9 cellular contexts compared by ENCODE assay signal in genomic region chr17:9389116-9389515, GRCh38.
DNase-seq lines count a peak whose midpoint lies in the region; ATAC-seq, FAIRE-seq and TF ChIP-seq lines count a peak whose summit lies in the region.
"Had no signal": no experiment of that assay in that cellular context is flagged by ENCODE, and none has a peak within 500 bp of the region (broad histone marks: within the 10 kb centered on the region; RNA-seq: fewer than 3 reads in every experiment).

No MANE protein-coding gene starts in this region.

- H3K27ac ChIP-seq in pancreas (peak overlapping the region in 2 of 4 donors; percentile 16 to 48), ovary (no peak overlapping the region)

- H3K27me3 ChIP-seq in pancreas, result no peaks in the 10 kb centered on the region
- H3K27me3 ChIP-seq in ovary, result no peaks in the 10 kb centered on the region

- WGBS in pancreas, 2 donors, result 73 to 76% methylated on average over 3 of the region's 3 CpGs
- 88 to 94% (median 92%) methylated on average over 3 of the region's 3 CpGs for WGBS in ovary, 3 donors

- H3K36me3 ChIP-seq in pancreas, result no peaks in the 10 kb centered on the region
- H3K36me3 ChIP-seq in ovary, result no peaks in the 10 kb centered on the region

- ATAC-seq in HG03039 (IDR thresholded peaks at IDR 0.05; ENCODE audit: unreplicated experiment) (peak; percentile 78), pancreas (peak; percentile 60 to 98 (median 86))

- intact Hi-C loops in pancreas (cut with DNase I) (no loop called here), ovary (cut with DNase I) (no loop called here)

- TF ChIP-seq CTCF in pancreas (IDR thresholded peaks at IDR 0.05), result no peak
- no peak for TF ChIP-seq CTCF in ovary (IDR thresholded peaks at IDR 0.05)

- H3K4me1 ChIP-seq in pancreas, result peaks cover 0 to 5% (median 0%) of the 10 kb centered on the region in 3 donors
- no peaks in the 10 kb centered on the region for H3K4me1 ChIP-seq in ovary (ENCODE audit: insufficient read depth)

- TF ChIP-seq POLR2A in ovary (IDR thresholded peaks at IDR 0.05), result no peak

- H3K9me3 ChIP-seq in pancreas, result no peaks in the 10 kb centered on the region
- H3K9me3 ChIP-seq in ovary, result no peaks in the 10 kb centered on the region

- no peak for FAIRE-seq in pancreas (lab: Jason Lieb, UNC)

- DNase-seq in activated T-cell treated with anti-CD3 and anti-CD28 coated beads for 24 hours (ENCODE audit: low read depth) (peak; percentile 9), amniotic epithelial cell (ENCODE audit: low read depth) (peak; percentile 84), pancreas (peak in 1 of 6 donors; percentile 43), NCI-H2107 treated with DMSO at 0.1 percent for 48 hours (lab: John Stamatoyannopoulos, UW; ENCODE audit: unreplicated experiment) (no peak), ovary (no peak), NCI-H748 treated with DMSO at 0.1 percent for 48 hours (lab: John Stamatoyannopoulos, UW) (no peak)
- no peak for DNase-seq in activated T-cell treated with anti-CD3 and anti-CD28 coated beads, Interleukin-2, amount 50 U/mL, for 48 hours
- DNase-seq: DND-41 had no signal

- H3K4me3 ChIP-seq in pancreas, result no peak overlapping the region
- H3K4me3 ChIP-seq in ovary, result no peak overlapping the region

- TF ChIP-seq EP300 in ovary (IDR thresholded peaks at IDR 0.05), result no peak

Comparison
In these comparisons a context has a peak if more than half of its experiments do, and no peak if none do; other contexts are left out.
1. DNase-seq: peak in activated T-cell treated with anti-CD3 and anti-CD28 coated beads for 24 hours (single experiment) and amniotic epithelial cell (single experiment); none in activated T-cell treated with anti-CD3 and anti-CD28 coated beads, Interleukin-2, amount 50 U/mL, for 48 hours (0 of 2), NCI-H2107 treated with DMSO at 0.1 percent for 48 hours (single experiment), ovary (0 of 5) and NCI-H748 treated with DMSO at 0.1 percent for 48 hours (single experiment).